In genomic region chr7:24283900-24284698, GRCh38 we compare ENCODE assay signal across 8 cellular contexts. TPM values are rescaled to one million over a fixed set of nuclear protein-coding genes. Genes with fewer than 3 reads are reported as not detected.
DNase-seq lines count a peak whose midpoint lies in the region; ATAC-seq, FAIRE-seq and TF ChIP-seq lines count a peak whose summit lies in the region.

TSS of gene NPY (plus strand) at chr7:24284190. CDS start at chr7:24285241, 1,051 bp downstream.

- H3K4me1 ChIP-seq in BE2C (no peaks in the 10 kb centered on the region), astrocyte (ENCODE audit: insufficient read depth, low read length) (no peaks in the 10 kb centered on the region)

- FAIRE-seq in astrocyte (lab: Jason Lieb, UNC): no peak

- no peaks in the 10 kb centered on the region for H3K79me2 ChIP-seq in astrocyte (ENCODE audit: insufficient read depth, low read length)

- no peak within 1 kb of the TSS for H3K27ac ChIP-seq in astrocyte (ENCODE audit: low read depth, low read length)

- H3K9me3 ChIP-seq in BE2C: no peaks in the 10 kb centered on the region
- H3K9me3 ChIP-seq in astrocyte (ENCODE audit: insufficient read depth, low read depth, low read length): no peaks in the 10 kb centered on the region

- H3K36me3 ChIP-seq in BE2C (no peaks in the 10 kb centered on the region), astrocyte (ENCODE audit: insufficient read depth, low read length) (no peaks in the 10 kb centered on the region)

- H3K27ac Mint-ChIP-seq in astrocyte (ENCODE audit: unreplicated experiment) (no peak within 1 kb of the TSS), neural crest cell (ENCODE audit: unreplicated experiment) (no peak within 1 kb of the TSS)

- H3K4me1 Mint-ChIP-seq in astrocyte (ENCODE audit: low read depth, unreplicated experiment): no peaks in the 10 kb centered on the region
- no peaks in the 10 kb centered on the region for H3K4me1 Mint-ChIP-seq in neural crest cell

- peak; percentile 39 for DNase-seq in BE2C
- DNase-seq in astrocyte (ENCODE audit: low read depth): no peak
- peak; percentile 2 for DNase-seq in neural crest cell (ENCODE audit: low read depth, low spot score)
- DNase-seq in COLO829 (ENCODE audit: low spot score): no peak
- no peak for DNase-seq in SIG-M5 treated with dmso at 0.1 percent for 504 hours (lab: John Stamatoyannopoulos, UW; ENCODE audit: unreplicated experiment)

- H3K36me3 Mint-ChIP-seq in astrocyte (ENCODE audit: low read depth, unreplicated experiment) (no peaks in the 10 kb centered on the region), neural crest cell (ENCODE audit: low read depth) (no peaks in the 10 kb centered on the region)

- TF ChIP-seq CTCF in BE2C (IDR thresholded peaks at IDR 0.05; ENCODE audit: low read depth, low read length) (no peak), astrocyte (IDR thresholded peaks at IDR 0.05; ENCODE audit: insufficient read depth, low read depth, low read length) (no peak), neural crest cell (conservative IDR thresholded peaks at IDR 0.05) (no peak)

- H3K27me3 ChIP-seq in BE2C: peaks cover 66% of the 10 kb centered on the region
- H3K27me3 ChIP-seq in astrocyte (ENCODE audit: insufficient read depth, low read length): peaks cover 56% of the 10 kb centered on the region

- H3K9me3 Mint-ChIP-seq in astrocyte (ENCODE audit: unreplicated experiment): no peaks in the 10 kb centered on the region
- no peaks in the 10 kb centered on the region for H3K9me3 Mint-ChIP-seq in neural crest cell

- H3K27me3 Mint-ChIP-seq in astrocyte (ENCODE audit: low read depth, unreplicated experiment) (peaks cover 52% of the 10 kb centered on the region), neural crest cell (ENCODE audit: low read depth) (peaks cover 48% of the 10 kb centered on the region)

- no peak within 1 kb of the TSS for H3K9ac ChIP-seq in astrocyte (ENCODE audit: low read length)

- H3K4me3 Mint-ChIP-seq in astrocyte (ENCODE audit: unreplicated experiment) (peak within 1 kb of the TSS; percentile 23), neural crest cell (peak within 1 kb of the TSS; percentile 72)

- peak within 1 kb of the TSS; percentile 49 for H3K4me3 ChIP-seq in BE2C (ENCODE audit: low read depth, low read length)
- no peak within 1 kb of the TSS for H3K4me3 ChIP-seq in astrocyte (ENCODE audit: insufficient read depth, low read depth, low read length)

- H3K4me2 ChIP-seq in astrocyte (ENCODE audit: low read length): peak within 1 kb of the TSS; percentile 58

- no peaks in the 10 kb centered on the region for H4K20me1 ChIP-seq in astrocyte (ENCODE audit: insufficient read depth, low read length)

- H2AFZ ChIP-seq in astrocyte (ENCODE audit: low read depth, low read length): peak within 1 kb of the TSS; percentile 66

- ATAC-seq in HG02852 (IDR thresholded peaks at IDR 0.05; ENCODE audit: unreplicated experiment) (peak; percentile 50), GM18909 (IDR thresholded peaks at IDR 0.05; ENCODE audit: poor library complexity, unreplicated experiment) (no peak), GM18873 (IDR thresholded peaks at IDR 0.05; ENCODE audit: low FRiP score, unreplicated experiment) (no peak)

RNA-seq across cellular contexts. Expression of gene NPY, which starts in this region (rescaled TPM):
- polyA plus RNA-seq in BE2C (2012; ENCODE audit: insufficient read depth, insufficient read length, low read depth): 19.5 TPM
- total RNA-seq in astrocyte (0.57 TPM in 1 of 2 replicates, not detected in the other), neural crest cell (not detected in 2 replicates)

Comparison
In these comparisons a context has a peak if more than half of its experiments do, and no peak if none do; other contexts are left out.
1. Peak in DNase-seq in neural crest cell; RNA of the gene not detected or under 1 TPM.